1 cellular context compared by ENCODE assay signal in the genomic region with DNA sequence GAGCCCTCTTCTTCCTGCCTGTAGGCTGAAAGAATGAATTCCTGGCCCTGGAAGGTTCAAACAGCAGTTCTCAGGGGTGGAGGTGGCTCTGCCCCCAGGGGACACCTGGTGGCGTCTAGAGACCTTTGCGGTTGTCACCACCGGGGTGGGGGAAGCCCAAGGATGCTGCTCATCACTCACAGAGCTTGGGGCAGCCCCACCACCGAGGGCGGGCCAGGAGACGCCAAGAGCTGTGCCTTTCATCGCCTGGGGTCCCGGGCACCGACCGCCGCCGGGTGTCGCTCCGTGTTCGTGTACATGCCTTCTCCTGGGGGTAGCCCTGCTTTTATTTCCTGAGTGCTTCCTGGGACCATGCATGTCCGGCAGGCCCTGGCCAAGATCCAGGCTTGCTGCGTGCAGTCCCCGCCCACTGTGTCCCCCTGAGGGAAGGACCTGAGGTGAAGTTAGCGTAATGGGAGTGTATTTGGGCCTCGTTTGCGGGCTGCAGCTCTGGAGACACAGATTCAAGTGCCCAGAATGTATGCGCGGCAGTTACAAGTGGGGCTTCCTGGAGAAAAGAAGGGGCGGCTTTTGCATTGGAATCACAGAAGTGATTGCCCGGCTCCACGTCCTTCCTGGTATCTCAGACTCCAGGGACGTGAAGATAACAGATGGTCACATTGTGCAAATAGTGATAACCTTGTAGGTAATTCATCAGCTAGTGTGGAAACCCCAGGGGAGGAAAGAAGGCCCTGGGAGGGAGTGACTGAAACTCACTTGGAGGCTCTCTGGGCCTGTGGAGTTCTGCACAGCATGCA.
TF ChIP-seq lines count a peak whose summit lies in the region.

No MANE protein-coding gene starts in this region.

TF ChIP-seq in HepG2, 621 proteins besides CTCF, POLR2A, EP300 and RAD21 (continued from another document):
- TF ChIP-seq, protein P1, sequence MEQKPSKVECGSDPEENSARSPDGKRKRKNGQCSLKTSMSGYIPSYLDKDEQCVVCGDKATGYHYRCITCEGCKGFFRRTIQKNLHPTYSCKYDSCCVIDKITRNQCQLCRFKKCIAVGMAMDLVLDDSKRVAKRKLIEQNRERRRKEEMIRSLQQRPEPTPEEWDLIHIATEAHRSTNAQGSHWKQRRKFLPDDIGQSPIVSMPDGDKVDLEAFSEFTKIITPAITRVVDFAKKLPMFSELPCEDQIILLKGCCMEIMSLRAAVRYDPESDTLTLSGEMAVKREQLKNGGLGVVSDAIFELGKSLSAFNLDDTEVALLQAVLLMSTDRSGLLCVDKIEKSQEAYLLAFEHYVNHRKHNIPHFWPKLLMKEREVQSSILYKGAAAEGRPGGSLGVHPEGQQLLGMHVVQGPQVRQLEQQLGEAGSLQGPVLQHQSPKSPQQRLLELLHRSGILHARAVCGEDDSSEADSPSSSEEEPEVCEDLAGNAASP (CRISPR knock-in tag; IDR thresholded peaks at IDR 0.05; ENCODE audit: borderline replicate concordance) = 0 out of 2 replicates have a peak, but pooled peaks have one; percentile 8
- no peak for TF ChIP-seq ZNF563 (CRISPR knock-in tag; IDR thresholded peaks at IDR 0.05)
- peak; percentile 83 for TF ChIP-seq SP5 (CRISPR knock-in tag; IDR thresholded peaks at IDR 0.05; ENCODE audit: borderline replicate concordance, low read depth)
- TF ChIP-seq AGO2 (optimal IDR thresholded peaks at IDR 0.05; ENCODE audit: low read depth, low read length) = peak; percentile 72
- TF ChIP-seq MEF2D (CRISPR knock-in tag; IDR thresholded peaks at IDR 0.05) = no peak
- no peak for TF ChIP-seq ZKSCAN1 (IDR thresholded peaks at IDR 0.05; ENCODE audit: low read length)
- TF ChIP-seq YEATS2 (CRISPR knock-in tag; IDR thresholded peaks at IDR 0.05; ENCODE audit: borderline replicate concordance) = peak; percentile 34; the same call in 1 of the 2 replicates
- no peak for TF ChIP-seq IKZF4 (CRISPR knock-in tag; IDR thresholded peaks at IDR 0.05; ENCODE audit: borderline replicate concordance, low read depth, not compliant biosample characterization)
- no peak for TF ChIP-seq ZNF773 (CRISPR knock-in tag; IDR thresholded peaks at IDR 0.05; ENCODE audit: borderline replicate concordance)
- TF ChIP-seq ZNF768 (CRISPR knock-in tag; IDR thresholded peaks at IDR 0.05) = peak; percentile 11; the same call in 1 of the 2 replicates
- no peak for TF ChIP-seq KLF9 (CRISPR knock-in tag; IDR thresholded peaks at IDR 0.05; ENCODE audit: low read depth)
- TF ChIP-seq MEIS2 (CRISPR knock-in tag; IDR thresholded peaks at IDR 0.05) = peak; percentile 25; the same call in 1 of the 2 replicates
- TF ChIP-seq, protein P2, sequence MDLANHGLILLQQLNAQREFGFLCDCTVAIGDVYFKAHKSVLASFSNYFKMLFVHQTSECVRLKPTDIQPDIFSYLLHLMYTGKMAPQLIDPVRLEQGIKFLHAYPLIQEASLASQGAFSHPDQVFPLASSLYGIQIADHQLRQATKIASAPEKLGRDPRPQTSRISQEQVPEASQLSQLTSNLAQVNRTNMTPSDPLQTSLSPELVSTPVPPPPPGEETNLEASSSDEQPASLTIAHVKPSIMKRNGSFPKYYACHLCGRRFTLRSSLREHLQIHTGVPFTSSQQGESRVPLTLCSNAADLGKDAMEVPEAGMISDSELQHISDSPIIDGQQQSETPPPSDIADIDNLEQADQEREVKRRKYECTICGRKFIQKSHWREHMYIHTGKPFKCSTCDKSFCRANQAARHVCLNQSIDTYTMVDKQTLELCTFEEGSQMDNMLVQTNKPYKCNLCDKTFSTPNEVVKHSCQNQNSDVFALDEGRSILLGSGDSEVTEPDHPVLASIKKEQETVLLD (CRISPR knock-in tag; IDR thresholded peaks at IDR 0.05; ENCODE audit: low read depth) = no peak
